In the genomic region with DNA sequence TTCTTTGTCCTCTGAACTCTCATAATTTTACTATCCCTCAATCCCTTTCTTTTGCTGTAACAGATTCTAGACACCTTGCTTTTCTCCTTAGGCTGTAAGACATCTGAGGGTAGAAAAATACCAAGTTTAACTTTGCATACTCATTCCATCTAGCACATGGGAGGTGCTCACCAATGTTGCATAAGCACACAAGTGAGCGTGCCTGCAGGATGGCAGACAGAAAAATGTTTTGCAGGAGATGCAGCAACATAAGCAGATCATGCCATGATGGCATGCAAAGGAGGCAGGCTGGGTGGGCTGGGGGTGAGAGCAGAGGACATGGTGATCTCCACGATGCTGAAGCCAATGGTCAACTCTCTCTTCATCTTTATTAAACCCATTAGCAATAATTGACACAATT, we compare ENCODE assay signal across 19 cellular contexts. TPM values are rescaled to one million over a fixed set of nuclear protein-coding genes. Genes with fewer than 3 reads are reported as not detected.
DNase-seq lines count a peak whose midpoint lies in the region; ATAC-seq, FAIRE-seq and TF ChIP-seq lines count a peak whose summit lies in the region.
"Had no signal": no experiment of that assay in that cellular context is flagged by ENCODE, and none has a peak within 500 bp of the region (broad histone marks: within the 10 kb centered on the region; RNA-seq: fewer than 3 reads in every experiment).

No MANE protein-coding gene starts in this region.

- TF ChIP-seq CTCF in CD14-positive monocyte (IDR thresholded peaks at IDR 0.05) (no peak), adrenal gland (IDR thresholded peaks at IDR 0.05) (no peak), H1 (IDR thresholded peaks at IDR 0.05; ENCODE audit: control extremely low read depth in 1 of 3, insufficient read depth in 1 of 3, low read depth in 1 of 3, low read length in 3 of 3) (no peak), psoas muscle (IDR thresholded peaks at IDR 0.05) (no peak), GM10248 (IDR thresholded peaks at IDR 0.05; ENCODE audit: control extremely low read depth, extremely low read depth, low read depth, missing control alignments) (no peak)

- no peak overlapping the region for H3K23ac ChIP-seq in H1 (ENCODE audit: insufficient read length)

- TF ChIP-seq POLR2A in adrenal gland (IDR thresholded peaks at IDR 0.05) (no peak), H1 (IDR thresholded peaks at IDR 0.05; ENCODE audit: control extremely low read depth in 1 of 2, low read depth in 2 of 2, low read length in 2 of 2) (no peak)

- H2BK120ac ChIP-seq in H1 (replicated peaks; ENCODE audit: low read depth, low read length), result no peak overlapping the region

- no peak overlapping the region for H2BK12ac ChIP-seq in H1 (ENCODE audit: low read depth, low read length)

- H3K9me3 ChIP-seq in adrenal gland (replicated peaks in 1 of 3), result no peaks in the 10 kb centered on the region
- H3K9me3 ChIP-seq in H1 (ENCODE audit: insufficient read depth in 2 of 2, low read depth in 1 of 2, low read length in 1 of 2), result peaks cover 0 to 4% of the 10 kb centered on the region in 2 experiments; a peak in 1 of 4 replicates
- no peaks in the 10 kb centered on the region for H3K9me3 ChIP-seq in psoas muscle

- no peak overlapping the region for H3K4me3 ChIP-seq in adrenal gland
- H3K4me3 ChIP-seq in H1 (ENCODE audit: extremely low read depth in 1 of 4, insufficient read depth in 2 of 4, low read depth in 3 of 4, low read length in 4 of 4), result no peak overlapping the region
- H3K4me3 ChIP-seq in psoas muscle, result no peak overlapping the region

- no peak overlapping the region for H3K9ac ChIP-seq in H1 (replicated peaks in 1 of 4; ENCODE audit: extremely low read depth in 1 of 4, low read depth in 3 of 4, low read length in 3 of 4)
- H3K9ac ChIP-seq: KMS-11 had no signal

- H3K79me1 ChIP-seq in H1 (ENCODE audit: low read depth, low read length), result no peaks in the 10 kb centered on the region; the same call in 1 of the 2 replicates

- H3K79me2 ChIP-seq in H1 (ENCODE audit: control insufficient read depth in 1 of 2, insufficient read depth in 2 of 2, low read length in 2 of 2), result no peaks in the 10 kb centered on the region; a peak in 1 of 4 replicates

- no peak for TF ChIP-seq RAD21 in H1 (IDR thresholded peaks at IDR 0.05 in 1 of 2, conservative IDR thresholded peaks at IDR 0.05 in 1 of 2; ENCODE audit: low read depth in 2 of 2, low read length in 2 of 2)

- no peak overlapping the region for H2AFZ ChIP-seq in H1 (ENCODE audit: low read length)

- TF ChIP-seq EP300 in H1 (IDR thresholded peaks at IDR 0.05; ENCODE audit: borderline replicate concordance in 1 of 2, low read depth in 2 of 2, low read length in 2 of 2), result no peak

- H4K91ac ChIP-seq in H1 (replicated peaks; ENCODE audit: insufficient read length, low read length), result no peak overlapping the region

- H2BK20ac ChIP-seq in H1 (ENCODE audit: low read length), result no peak overlapping the region

- H3K27ac ChIP-seq in adrenal gland, result peak overlapping the region in 4 of 5 donors; percentile 58 to 68 (median 62)
- H3K27ac ChIP-seq in H1 (ENCODE audit: low read depth, low read length), result no peak overlapping the region
- peak overlapping the region; percentile 73 for H3K27ac ChIP-seq in psoas muscle
- H3K27ac ChIP-seq: C4-2B, KMS-11 had no signal

- H3K4me1 Mint-ChIP-seq in CD14-positive monocyte, result peaks cover 71% of the 10 kb centered on the region

- H3K9me3 Mint-ChIP-seq in CD14-positive monocyte, result peaks cover 2 to 9% (median 3%) of the 10 kb centered on the region in 7 donors
- H3K9me3 Mint-ChIP-seq: H9 had no signal

- no peak overlapping the region for H3K4me2 ChIP-seq in H1 (ENCODE audit: insufficient read depth in 1 of 2, low read depth in 2 of 2, low read length in 2 of 2)
- H3K4me2 ChIP-seq: KMS-11 had no signal

- ATAC-seq in psoas muscle, result no peak

- H2BK15ac ChIP-seq in H1 (ENCODE audit: low read length), result 0 out of 2 replicates have a peak overlapping the region, but pooled peaks have one; percentile 94

- H3K23me2 ChIP-seq in H1 (ENCODE audit: low read depth, low read length), result no peaks in the 10 kb centered on the region

- H3K14ac ChIP-seq in H1 (ENCODE audit: insufficient read length), result no peak overlapping the region

- H3K36me3 Mint-ChIP-seq in CD14-positive monocyte, result peaks cover 80 to 88% of the 10 kb centered on the region in 2 donors

- no peaks in the 10 kb centered on the region for H4K20me1 ChIP-seq in H1 (replicated peaks in 1 of 2; ENCODE audit: control insufficient read depth in 1 of 2, insufficient read depth in 2 of 2, low read length in 2 of 2)

- 73 to 84% (median 73%) methylated on average over 2 of the region's 2 CpGs for WGBS in adrenal gland, 4 donors
- WGBS in H1 (ENCODE audit: extremely low coverage in 1 of 2, insufficient coverage in 1 of 2, insufficient read length in 1 of 2, insufficient replicate concordance in 2 of 2, low coverage in 1 of 2, low lambda C conversion rate in 2 of 2, missing lambda C conversion rate in 1 of 2), 2 experiments, result 95% methylated on average over 2 of the region's 2 CpGs; no CpG with 5 or more reads in 1 of the 2 experiments
- 88 to 92% (median 88%) methylated on average over 2 of the region's 2 CpGs for WGBS in psoas muscle, 3 donors

- no peak overlapping the region for H4K5ac ChIP-seq in H1 (ENCODE audit: insufficient read length, low read depth, low read length)

- H3K4ac ChIP-seq in H1 (replicated peaks; ENCODE audit: insufficient read length, low read depth, low read length), result no peak overlapping the region

- no peak overlapping the region for H3K4me3 Mint-ChIP-seq in CD14-positive monocyte
- H3K4me3 Mint-ChIP-seq: H9 had no signal

- DNase-seq in CD14-positive monocyte (ENCODE audit: low spot score) (no peak), adrenal gland (no peak), H1 (ENCODE audit: low read depth in 1 of 2, low spot score in 2 of 2) (no peak), psoas muscle (no peak), OCI-M1 (lab: John Stamatoyannopoulos, UW) (no peak), cerebellar cortex (ENCODE audit: low spot score) (no peak), GM10248 (ENCODE audit: extremely low spot score) (no peak)
- DNase-seq in activated CD4-positive, CD25-positive, alpha-beta regulatory T cell (lab: John Stamatoyannopoulos, UW), result no peak
- DNase-seq: ACHN, DMS79 treated with DMSO at 0.1 percent for 48 hours, H9, NCI-H1048, NCI-H146, NCI-H2029 treated with DMSO at 0.1 percent for 48 hours, NCI-H2171, NCI-H526 had no signal

- no peak for FAIRE-seq in H1 (lab: Jason Lieb, UNC)

- H3K27me3 ChIP-seq in adrenal gland (no peaks in the 10 kb centered on the region), H1 (replicated peaks in 1 of 4; ENCODE audit: control insufficient read depth in 3 of 4, extremely low read depth in 1 of 4, insufficient read depth in 3 of 4, low read length in 3 of 4) (no peaks in the 10 kb centered on the region), psoas muscle (ENCODE audit: insufficient read depth in 3 of 3, low read length in 2 of 3) (no peaks in the 10 kb centered on the region)

- intact Hi-C loops in CD14-positive monocyte (cut with micrococcal nuclease) (no loop called here), adrenal gland (cut with DNase I) (no loop called here), psoas muscle (cut with DNase I) (loop anchor here in 1 of 2 donors (5.0 kb wide), 1 partner anchor 116 kb away; no protein-coding TSS in a partner anchor)

- peaks cover 41 to 65% of the 10 kb centered on the region in 2 donors for H3K4me1 ChIP-seq in adrenal gland (replicated peaks in 1 of 2)
- no peaks in the 10 kb centered on the region; a peak in 2 of 7 replicates for H3K4me1 ChIP-seq in H1 (replicated peaks in 1 of 4; ENCODE audit: control insufficient read depth in 3 of 4, insufficient read depth in 4 of 4, low read length in 3 of 4)
- H3K4me1 ChIP-seq in psoas muscle, result peaks cover 46% of the 10 kb centered on the region

- H2BK5ac ChIP-seq in H1 (ENCODE audit: low read depth, low read length), result no peak overlapping the region

- H3K27me3 Mint-ChIP-seq in CD14-positive monocyte (ENCODE audit: low read depth in 3 of 3), result peaks cover 0 to 4% (median 1%) of the 10 kb centered on the region in 3 donors

- CTCF ChIA-PET in H1 (lab: Charles Lee; ENCODE audit: partially characterized antibody), result interaction anchor here (1.4 kb wide), 1 partner anchor 115 kb away, joined by 5 read pairs; no protein-coding TSS in a partner anchor
- CTCF ChIA-PET in GM10248 (lab: Yijun Ruan, JAX), result no interaction called here

- H2AK5ac ChIP-seq in H1 (ENCODE audit: low read depth, low read length), result no peak overlapping the region

- no peak overlapping the region for H3K56ac ChIP-seq in H1 (replicated peaks; ENCODE audit: insufficient read length, low read depth, low read length)

- POLR2A ChIA-PET in H1 (lab: Charles Lee; ENCODE audit: partially characterized antibody), result no interaction called here
- POLR2A ChIA-PET in GM10248 (lab: Yijun Ruan, JAX), result no interaction called here

- no peak overlapping the region for H4K8ac ChIP-seq in H1 (ENCODE audit: extremely low read depth, insufficient read depth, low read length)

- no peak overlapping the region for H3K18ac ChIP-seq in H1 (ENCODE audit: extremely low read depth, low read length)

- no peaks in the 10 kb centered on the region for H3K36me3 ChIP-seq in adrenal gland (replicated peaks in 1 of 2)
- H3K36me3 ChIP-seq in H1 (ENCODE audit: control insufficient read depth in 2 of 4, insufficient read depth in 4 of 4, low read length in 3 of 4), result no peaks in the 10 kb centered on the region
- no peaks in the 10 kb centered on the region for H3K36me3 ChIP-seq in psoas muscle (ENCODE audit: insufficient read depth in 1 of 2, low read depth in 1 of 2)

- H3K27ac Mint-ChIP-seq in CD14-positive monocyte, result peak overlapping the region in 6 of 7 donors; percentile 8 to 86 (median 60)

TF ChIP-seq in H1, 55 proteins besides CTCF, POLR2A, EP300 and RAD21:
- TF ChIP-seq CHD1 (IDR thresholded peaks at IDR 0.05; ENCODE audit: low read depth, low read length), result no peak

RNA-seq across cellular contexts. Expression of gene CYRIA, which starts 24.1 kb away (rescaled TPM):
- polyA plus RNA-seq in CD14-positive monocyte (100 to 1,000 TPM in 1 of 2 donors, 10 to 100 TPM in 1; 72.4 to 101 TPM), adrenal gland (10 to 100 TPM in 1 of 3 donors, 1 to 10 TPM in 2; 2.4 to 12.4 (median 5.7) TPM), H1 (2011; rRNA removed) (0.80 and 1.5 TPM in 2 replicates), psoas muscle (1 to 10 TPM; 3.8 to 5.1 (median 4.9) TPM)
- total RNA-seq in adrenal gland (10 to 100 TPM; 14.7 to 31.0 (median 20.1) TPM), psoas muscle (10 to 100 TPM in 3 of 4 donors, 1 to 10 TPM in 1; 9.5 to 16.8 (median 10.9) TPM)
- total RNA-seq in H1 (2021; fragmentation: NEBNext Ultra II Directional; extraction: Animal tissue kit (Norgen Biotek cat#: 25700)), result 8.2 and 9.8 TPM in 2 replicates
- polyA plus RNA-seq in H1 (2011; cell fraction: cytosol; rRNA removed), result 1.8 TPM
- polyA plus RNA-seq in H1 (2011; cell fraction: nucleus; rRNA removed), result 1.7 TPM
- 2.9 to 7.4 TPM (median 3.2 TPM) in 4 replicates for polyA plus RNA-seq in H1 (2012, experiment 1 of 2)
- 0.67 TPM for polyA plus RNA-seq in H1 (2012, experiment 2 of 2)
- 4.2 TPM for polyA plus RNA-seq in H1 (2013, experiment 1 of 2)
- 4.2 TPM for polyA plus RNA-seq in H1 (2013, experiment 2 of 2)
- 3.2 and 6.1 TPM in 2 replicates for polyA minus RNA-seq in H1 (2011; rRNA and poly(A)+ RNA removed)
- polyA minus RNA-seq in H1 (2011; cell fraction: cytosol; rRNA and poly(A)+ RNA removed), result 3.5 TPM
- 4.7 TPM for polyA minus RNA-seq in H1 (2011; cell fraction: nucleus; rRNA and poly(A)+ RNA removed)
- total RNA-seq: HT-29 had no signal

Comparison
In these comparisons a context has a peak if more than half of its experiments do, and no peak if none do; other contexts are left out.
1. RNA of gene CYRIA, which starts 24.1 kb away (polyA plus RNA-seq): 72.4 to 101 TPM in CD14-positive monocyte; 2.4 to 12.4 TPM in adrenal gland, 3.8 to 5.1 TPM in psoas muscle and 0.67 to 7.4 TPM in H1; every median in the first group is over 4 times any median in the second.